3 cellular contexts compared by ENCODE assay signal in genomic region chr2:189159273-189159672, GRCh38.
TF ChIP-seq lines count a peak whose summit lies in the region.

No MANE protein-coding gene starts in this region.

TF ChIP-seq in IMR-90, 13 proteins besides CTCF, POLR2A, EP300 and RAD21:
- TF ChIP-seq MXI1 (IDR thresholded peaks at IDR 0.05; ENCODE audit: borderline replicate concordance, low read depth, low read length) (no peak), MAFK (IDR thresholded peaks at IDR 0.05; ENCODE audit: low read depth, low read length) (peak; percentile 30; the same call in 1 of the 2 replicates), FOS (IDR thresholded peaks at IDR 0.05; ENCODE audit: low read depth, low read length) (no peak)

TF ChIP-seq in K562, 482 proteins besides CTCF, POLR2A, EP300 and RAD21:
- no peak for TF ChIP-seq ZNF212 (CRISPR knock-in tag; IDR thresholded peaks at IDR 0.05)
- TF ChIP-seq ZNF316 (IDR thresholded peaks at IDR 0.05): peak; percentile 35; the same call in 1 of the 2 replicates

TF ChIP-seq in SK-N-SH treated with all-trans-retinoic acid at 6 μM for 48 hours, 23 proteins besides CTCF, POLR2A, EP300 and RAD21:
- TF ChIP-seq ZNF8 (CRISPR knock-in tag; IDR thresholded peaks at IDR 0.05) (no peak), RARB (CRISPR knock-in tag; IDR thresholded peaks at IDR 0.05) (no peak), ZC3H10 (CRISPR knock-in tag; IDR thresholded peaks at IDR 0.05) (no peak), PATZ1 (CRISPR knock-in tag; IDR thresholded peaks at IDR 0.05; ENCODE audit: borderline replicate concordance) (no peak), PPARA (CRISPR knock-in tag; IDR thresholded peaks at IDR 0.05; ENCODE audit: borderline replicate concordance) (no peak), ARNTL (CRISPR knock-in tag; IDR thresholded peaks at IDR 0.05; ENCODE audit: borderline replicate concordance, low read depth) (no peak), ZNF565 (CRISPR knock-in tag; conservative IDR thresholded peaks at IDR 0.05; ENCODE audit: low read depth) (no peak), GLIS3 (CRISPR knock-in tag; IDR thresholded peaks at IDR 0.05) (no peak), POU6F1 (CRISPR knock-in tag; IDR thresholded peaks at IDR 0.05; ENCODE audit: borderline replicate concordance, low read depth) (no peak), OSR1 (CRISPR knock-in tag; IDR thresholded peaks at IDR 0.05) (no peak), TSHZ2 (CRISPR knock-in tag; IDR thresholded peaks at IDR 0.05) (no peak), SNAI2 (CRISPR knock-in tag; IDR thresholded peaks at IDR 0.05) (no peak), TOX (CRISPR knock-in tag; IDR thresholded peaks at IDR 0.05; ENCODE audit: borderline replicate concordance) (no peak), ISL1 (CRISPR knock-in tag; IDR thresholded peaks at IDR 0.05) (no peak), CSDC2 (CRISPR knock-in tag; IDR thresholded peaks at IDR 0.05) (no peak), ESRRG (CRISPR knock-in tag; IDR thresholded peaks at IDR 0.05) (no peak), ZFP3 (CRISPR knock-in tag; IDR thresholded peaks at IDR 0.05) (no peak)
- TF ChIP-seq, protein P1, sequence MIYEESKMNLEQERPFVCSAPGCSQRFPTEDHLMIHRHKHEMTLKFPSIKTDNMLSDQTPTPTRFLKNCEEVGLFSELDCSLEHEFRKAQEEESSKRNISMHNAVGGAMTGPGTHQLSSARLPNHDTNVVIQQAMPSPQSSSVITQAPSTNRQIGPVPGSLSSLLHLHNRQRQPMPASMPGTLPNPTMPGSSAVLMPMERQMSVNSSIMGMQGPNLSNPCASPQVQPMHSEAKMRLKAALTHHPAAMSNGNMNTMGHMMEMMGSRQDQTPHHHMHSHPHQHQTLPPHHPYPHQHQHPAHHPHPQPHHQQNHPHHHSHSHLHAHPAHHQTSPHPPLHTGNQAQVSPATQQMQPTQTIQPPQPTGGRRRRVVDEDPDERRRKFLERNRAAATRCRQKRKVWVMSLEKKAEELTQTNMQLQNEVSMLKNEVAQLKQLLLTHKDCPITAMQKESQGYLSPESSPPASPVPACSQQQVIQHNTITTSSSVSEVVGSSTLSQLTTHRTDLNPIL (CRISPR knock-in tag; IDR thresholded peaks at IDR 0.05; ENCODE audit: low read depth): no peak
TF ChIP-seq in SK-N-SH treated with all-trans-retinoic acid at 6 μM for 48 hours: peak in this region for 0.
